ENCODE assay signal across 8 cellular contexts in the genomic region with DNA sequence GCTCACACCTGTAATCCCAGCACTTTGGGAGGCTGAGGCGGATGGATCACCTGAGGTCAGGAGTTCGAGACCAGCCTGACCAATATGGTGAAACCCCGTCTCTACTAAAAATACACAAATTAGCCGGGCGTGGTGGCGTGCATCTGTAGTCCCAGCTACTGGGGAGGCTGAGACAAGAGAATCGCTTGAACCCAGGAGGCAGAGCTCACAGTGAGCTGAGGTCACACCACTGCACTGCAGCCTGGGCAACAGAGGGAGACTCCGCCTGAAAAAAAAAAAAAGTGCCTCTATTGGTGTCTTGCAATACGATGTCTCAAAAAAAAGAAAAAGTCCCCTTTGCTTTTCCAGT. TPM values are rescaled to one million over a fixed set of nuclear protein-coding genes. Genes with fewer than 3 reads are reported as not detected.
A peak's percentile ranks its signal among the peaks of the same experiment; 100 is the strongest.
DNase-seq lines count a peak whose midpoint lies in the region; ATAC-seq and TF ChIP-seq lines count a peak whose summit lies in the region.
"Not testable (repeated sequence)": the region's sequence is repeated elsewhere in the genome, so short reads cannot be mapped to it uniquely, and the experiment has no call there.

No MANE protein-coding gene starts in this region.

- H3K4me3 ChIP-seq in adipocyte (ENCODE audit: low read length); endodermal cell (ENCODE audit: low read length): not testable (repeated sequence)

- not testable (repeated sequence) for H3K36me3 ChIP-seq in adipocyte (ENCODE audit: control insufficient read depth, insufficient read depth, low read length, severe bottlenecking); endodermal cell (ENCODE audit: control insufficient read depth, insufficient read depth, low read length)

- intact Hi-C loops in CD4-positive, alpha-beta T cell (cut with DNase I, micrococcal nuclease) = loop anchor here in 1 of 2 experiments (5.0 to 10.0 kb wide), 3 partner anchors 447 to 1880 kb away; a partner anchor contains a TSS

- TF ChIP-seq CTCF in CD4-positive, alpha-beta T cell (IDR thresholded peaks at IDR 0.05); endodermal cell (conservative IDR thresholded peaks at IDR 0.05): not testable (repeated sequence)

- peaks cover 44% of the 10 kb centered on the region for H3K4me1 ChIP-seq in adipocyte (ENCODE audit: control insufficient read depth, insufficient read depth, low read length)
- not testable (repeated sequence) for H3K4me1 ChIP-seq in endodermal cell (ENCODE audit: control insufficient read depth, insufficient read depth, low read length)

- not testable (repeated sequence) for H3K9me3 ChIP-seq in CD4-positive, alpha-beta T cell (ENCODE audit: control insufficient read depth, low read length); adipocyte (ENCODE audit: control insufficient read depth, low read length); endodermal cell (ENCODE audit: control insufficient read depth, low read length)

- POLR2A ChIA-PET in CD4-positive, alpha-beta T cell (lab: Charles Lee); HEK293T (lab: Yijun Ruan, JAX); T-cell (lab: Charles Lee); naive thymus-derived CD8-positive, alpha-beta T cell (lab: Charles Lee): not testable (repeated sequence)

- CTCF ChIA-PET in CD4-positive, alpha-beta T cell (lab: Charles Lee) = not testable (repeated sequence)
- CTCF ChIA-PET in HEK293T (lab: Yijun Ruan, JAX) (interaction anchor here (0.6 kb wide), 1 partner anchor 291 kb away, joined by 4 read pairs; no protein-coding TSS in a partner anchor), T-cell (lab: Charles Lee) (interaction anchor here in 1 of 2 donors (0.7 to 1.2 kb wide), 2 partner anchors 17 to 208 kb away, joined by 3 to 4 read pairs; no protein-coding TSS in a partner anchor)

- H3K4me3 Mint-ChIP-seq in CD4-positive, alpha-beta T cell = peak overlapping the region; percentile 93
- H3K4me3 Mint-ChIP-seq in T-cell (peak overlapping the region; percentile 74 to 88 (median 82)), endodermal cell (peak overlapping the region; percentile 78)
- H3K4me3 Mint-ChIP-seq in activated T-cell treated with anti-CD3 and anti-CD28 coated beads, Interleukin-2, amount 50 U/mL, for 24 hours = peak overlapping the region; percentile 78
- peak overlapping the region in 7 of 10 donors; percentile 80 to 97 (median 83) for H3K4me3 Mint-ChIP-seq in naive thymus-derived CD8-positive, alpha-beta T cell
- peak overlapping the region; percentile 84 for H3K4me3 Mint-ChIP-seq in stimulated activated memory B cell treated with anti-CD40 and anti-IgM and Interleukin-4, amounts not matched to agents 10 μg/mL and 1 μg/mL and 100 μg/mL, for 72 hours

- not testable (repeated sequence) for H3K9ac ChIP-seq in adipocyte (ENCODE audit: low read length); endodermal cell (ENCODE audit: extremely low read depth, low read length, poor library complexity, severe bottlenecking)

- H3K27me3 Mint-ChIP-seq in CD4-positive, alpha-beta T cell; T-cell; activated T-cell treated with anti-CD3 and anti-CD28 coated beads, Interleukin-2, amount 50 U/mL, for 24 hours; endodermal cell (ENCODE audit: insufficient read depth); naive thymus-derived CD8-positive, alpha-beta T cell; stimulated activated memory B cell treated with anti-CD40 and anti-IgM and Interleukin-4, amounts not matched to agents 10 μg/mL and 1 μg/mL and 100 μg/mL, for 72 hours: not testable (repeated sequence)

- ATAC-seq in CD4-positive, alpha-beta T cell (ENCODE audit: poor library complexity); T-cell (replicated peaks in 1 of 4); naive thymus-derived CD8-positive, alpha-beta T cell; stimulated activated memory B cell treated with anti-CD40 and anti-IgM and Interleukin-4, amounts not matched to agents 10 μg/mL and 1 μg/mL and 100 μg/mL, for 72 hours: not testable (repeated sequence)

- H3K9me3 Mint-ChIP-seq in CD4-positive, alpha-beta T cell; T-cell; activated T-cell treated with anti-CD3 and anti-CD28 coated beads, Interleukin-2, amount 50 U/mL, for 24 hours; endodermal cell; naive thymus-derived CD8-positive, alpha-beta T cell; stimulated activated memory B cell treated with anti-CD40 and anti-IgM and Interleukin-4, amounts not matched to agents 10 μg/mL and 1 μg/mL and 100 μg/mL, for 72 hours: not testable (repeated sequence)

- H3K27ac Mint-ChIP-seq in CD4-positive, alpha-beta T cell = peak overlapping the region; percentile 92
- not testable (repeated sequence) for H3K27ac Mint-ChIP-seq in T-cell; stimulated activated memory B cell treated with anti-CD40 and anti-IgM and Interleukin-4, amounts not matched to agents 10 μg/mL and 1 μg/mL and 100 μg/mL, for 72 hours
- peak overlapping the region; percentile 82 for H3K27ac Mint-ChIP-seq in activated T-cell treated with anti-CD3 and anti-CD28 coated beads, Interleukin-2, amount 50 U/mL, for 24 hours
- peak overlapping the region; percentile 86 for H3K27ac Mint-ChIP-seq in endodermal cell
- H3K27ac Mint-ChIP-seq in naive thymus-derived CD8-positive, alpha-beta T cell = peak overlapping the region in 5 of 10 donors; percentile 56 to 89 (median 82)

- 88 to 90% methylated on average over 8 to 9 of the region's 9 CpGs for WGBS in endodermal cell (ENCODE audit: insufficient coverage in 1 of 2, insufficient read length in 1 of 2), 2 experiments

- H3K27ac ChIP-seq in CD4-positive, alpha-beta T cell (ENCODE audit: low read depth, low read length); endodermal cell (ENCODE audit: low read depth, low read length): not testable (repeated sequence)

- not testable (repeated sequence) for DNase-seq in CD4-positive, alpha-beta T cell; HEK293T (ENCODE audit: extremely low spot score); T-cell; activated T-cell treated with anti-CD3 and anti-CD28 coated beads, Interleukin-2, amount 50 U/mL, for 24 hours; endodermal cell; naive thymus-derived CD8-positive, alpha-beta T cell
- DNase-seq in adipocyte (ENCODE audit: low read depth) = peak; percentile 29

- peaks cover 42% of the 10 kb centered on the region for H3K4me1 Mint-ChIP-seq in CD4-positive, alpha-beta T cell (ENCODE audit: low read depth)
- H3K4me1 Mint-ChIP-seq in T-cell (peaks cover 37 to 44% (median 39%) of the 10 kb centered on the region in 3 donors), endodermal cell (peaks cover 26% of the 10 kb centered on the region)
- H3K4me1 Mint-ChIP-seq in activated T-cell treated with anti-CD3 and anti-CD28 coated beads, Interleukin-2, amount 50 U/mL, for 24 hours (ENCODE audit: low read depth) = peaks cover 43% of the 10 kb centered on the region
- peaks cover 17 to 50% (median 39%) of the 10 kb centered on the region in 4 donors for H3K4me1 Mint-ChIP-seq in naive thymus-derived CD8-positive, alpha-beta T cell
- peaks cover 42% of the 10 kb centered on the region for H3K4me1 Mint-ChIP-seq in stimulated activated memory B cell treated with anti-CD40 and anti-IgM and Interleukin-4, amounts not matched to agents 10 μg/mL and 1 μg/mL and 100 μg/mL, for 72 hours

- not testable (repeated sequence) for H3K27me3 ChIP-seq in CD4-positive, alpha-beta T cell (ENCODE audit: control insufficient read depth, insufficient read depth, low read length); adipocyte (replicated peaks; ENCODE audit: control insufficient read depth, insufficient read depth, low read length); endodermal cell (ENCODE audit: control insufficient read depth, insufficient read depth, low read length, poor library complexity, severe bottlenecking)

- H3K36me3 Mint-ChIP-seq in CD4-positive, alpha-beta T cell (ENCODE audit: low read depth) = peaks cover 26% of the 10 kb centered on the region
- H3K36me3 Mint-ChIP-seq in T-cell; endodermal cell (ENCODE audit: low read depth); stimulated activated memory B cell treated with anti-CD40 and anti-IgM and Interleukin-4, amounts not matched to agents 10 μg/mL and 1 μg/mL and 100 μg/mL, for 72 hours: not testable (repeated sequence)
- H3K36me3 Mint-ChIP-seq in activated T-cell treated with anti-CD3 and anti-CD28 coated beads, Interleukin-2, amount 50 U/mL, for 24 hours (ENCODE audit: low read depth) = peaks cover 40% of the 10 kb centered on the region
- peaks cover 0 to 11% (median 0%) of the 10 kb centered on the region in 3 donors for H3K36me3 Mint-ChIP-seq in naive thymus-derived CD8-positive, alpha-beta T cell

TF ChIP-seq in HEK293T, 16 proteins besides CTCF, POLR2A, EP300 and RAD21:
- TF ChIP-seq ZNF384 (IDR thresholded peaks at IDR 0.05) = peak; percentile 24; the same call in 1 of the 2 replicates
TF ChIP-seq in HEK293T: peak in this region for 1; not testable (repeated sequence) for 15.

RNA-seq across cellular contexts. Expression of a gene that starts 1.4 kb away (rescaled TPM):
- 10 to 100 TPM; 50.2 to 56.5 TPM for total RNA-seq in CD4-positive, alpha-beta T cell
- 100 to 1,000 TPM in 1 of 5 donors, 10 to 100 TPM in 4; 74.2 to 102 (median 85.4) TPM for total RNA-seq in T-cell
- 10 to 100 TPM; 53.0 to 53.2 TPM for total RNA-seq in endodermal cell
- polyA plus RNA-seq in endodermal cell (2013, experiment 1 of 2) = 29.5 TPM
- 28.6 TPM for polyA plus RNA-seq in endodermal cell (2013, experiment 2 of 2)
- 100 to 1,000 TPM; 110 to 124 TPM for total RNA-seq in naive thymus-derived CD8-positive, alpha-beta T cell
- polyA plus RNA-seq in naive thymus-derived CD8-positive, alpha-beta T cell = 10 to 100 TPM; 35.9 to 47.1 (median 44.0) TPM

RNA-seq across cellular contexts. Expression of a gene that starts 6.1 kb away (rescaled TPM):
- 10 to 100 TPM; 14.6 to 16.2 TPM for total RNA-seq in CD4-positive, alpha-beta T cell
- 10 to 100 TPM in 4 of 5 donors, 1 to 10 TPM in 1; 9.9 to 29.4 (median 25.8) TPM for total RNA-seq in T-cell
- total RNA-seq in endodermal cell = 10 to 100 TPM; 23.2 to 23.6 TPM
- polyA plus RNA-seq in endodermal cell (2013, experiment 1 of 2) = 23.8 TPM
- 25.8 TPM for polyA plus RNA-seq in endodermal cell (2013, experiment 2 of 2)
- 10 to 100 TPM; 22.5 to 23.9 TPM for total RNA-seq in naive thymus-derived CD8-positive, alpha-beta T cell
- polyA plus RNA-seq in naive thymus-derived CD8-positive, alpha-beta T cell = 10 to 100 TPM in 2 of 3 donors, 1 to 10 TPM in 1; 7.9 to 17.5 (median 10.7) TPM
